Comparison of ENCODE assay signal across 15 cellular contexts in the genomic region with DNA sequence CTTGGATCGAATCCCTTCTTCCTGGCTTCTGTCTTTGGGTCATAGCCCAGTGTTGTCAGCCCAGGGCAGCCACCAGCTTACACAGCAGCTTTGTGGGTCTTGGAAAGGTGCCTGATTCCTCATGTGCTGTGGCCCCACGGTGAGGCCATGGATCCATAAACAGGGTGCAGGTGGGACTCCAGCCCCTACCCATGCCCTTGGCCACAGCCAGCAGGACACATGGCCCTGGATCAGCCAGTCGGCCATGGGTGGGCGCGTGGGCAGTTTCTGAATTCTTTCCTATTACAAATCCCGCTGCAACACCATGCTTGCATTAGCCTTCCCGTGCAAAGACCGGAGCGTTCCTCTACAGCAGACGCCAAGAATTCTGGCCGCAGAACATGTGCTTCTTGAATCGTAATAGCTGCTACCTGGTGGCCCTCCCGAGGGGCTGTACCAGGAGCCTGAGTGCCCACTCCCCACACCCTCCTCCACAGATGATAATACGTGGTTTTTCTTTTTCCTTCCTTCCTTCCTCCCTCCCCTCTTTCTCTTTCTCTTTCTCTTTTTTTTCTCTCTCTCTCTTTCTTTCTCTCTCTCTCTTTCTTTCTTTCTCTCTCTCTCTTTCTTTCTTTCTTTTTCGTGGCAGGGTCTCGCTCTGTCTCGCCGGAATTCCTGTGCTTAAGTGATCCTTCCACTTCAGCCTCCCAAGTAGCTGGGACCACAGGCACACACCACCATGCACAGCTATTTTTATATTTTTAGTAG.
A peak's percentile ranks its signal among the peaks of the same experiment; 100 is the strongest.
DNase-seq lines count a peak whose midpoint lies in the region; ATAC-seq and TF ChIP-seq lines count a peak whose summit lies in the region.
"Had no signal": no experiment of that assay in that cellular context is flagged by ENCODE, and none has a peak within 500 bp of the region (broad histone marks: within the 10 kb centered on the region; RNA-seq: fewer than 3 reads in every experiment).

No MANE protein-coding gene starts in this region.

- ATAC-seq in GM21717 (IDR thresholded peaks at IDR 0.05; ENCODE audit: unreplicated experiment) (no peak), HG02623 (IDR thresholded peaks at IDR 0.05; ENCODE audit: unreplicated experiment) (no peak)

- peaks cover 0 to 22% (median 6%) of the 10 kb centered on the region in 5 donors for H3K27me3 ChIP-seq in subcutaneous abdominal adipose tissue (ENCODE audit: control insufficient read depth in 5 of 5, insufficient read depth in 4 of 5, low read length in 5 of 5)

- H3K9me3 ChIP-seq in subcutaneous abdominal adipose tissue (ENCODE audit: control insufficient read depth in 5 of 5, low read length in 5 of 5): peaks cover 0 to 3% (median 0%) of the 10 kb centered on the region in 5 donors
- H3K9me3 ChIP-seq: left ventricle myocardium inferior, suprapubic skin had no signal

- peaks cover 0 to 40% (median 29%) of the 10 kb centered on the region in 5 donors for H3K4me1 ChIP-seq in subcutaneous abdominal adipose tissue (ENCODE audit: control insufficient read depth in 5 of 5, insufficient read depth in 5 of 5, low read length in 5 of 5)

- H3K27ac ChIP-seq in VCaP (peak overlapping the region; percentile 19; the same call in 1 of the 2 replicates), subcutaneous abdominal adipose tissue (ENCODE audit: low read depth, low read length) (peak overlapping the region; percentile 46)
- H3K27ac ChIP-seq: left ventricle myocardium inferior, neural progenitor cell, suprapubic skin had no signal

- TF ChIP-seq CTCF in VCaP (conservative IDR thresholded peaks at IDR 0.05) (no peak), foreskin fibroblast (IDR thresholded peaks at IDR 0.05; ENCODE audit: low read depth, low read length) (no peak)

- DNase-seq in DMS53 (lab: John Stamatoyannopoulos, UW) (peak; percentile 25), DMS53 treated with DMSO at 0.1 percent for 48 hours (lab: John Stamatoyannopoulos, UW; ENCODE audit: unreplicated experiment) (no peak), foreskin fibroblast (peak; percentile 43 to 77)
- DNase-seq in NK-92 treated with Interleukin-12 subunit alpha and Interleukin-12 subunit beta, amount 100 ng/mL, for 24 hours (lab: John Stamatoyannopoulos, UW): no peak
- DNase-seq: 8988T; activated naive CD4-positive, alpha-beta T cell treated with Interleukin-2 at 50 U/mL for 16 hours; central memory CD4-positive, alpha-beta T cell; left ventricle myocardium inferior; small intestine had no signal

- H3K36me3 ChIP-seq in subcutaneous abdominal adipose tissue (ENCODE audit: control insufficient read depth in 5 of 5, insufficient read depth in 5 of 5, low read length in 5 of 5): no peaks in the 10 kb centered on the region
- H3K36me3 ChIP-seq: left ventricle myocardium inferior, neural progenitor cell, suprapubic skin had no signal

- H3K9ac ChIP-seq in subcutaneous abdominal adipose tissue (ENCODE audit: low read length in 5 of 5): peak overlapping the region in 1 of 5 donors; percentile 3
- H3K9ac ChIP-seq: neural progenitor cell had no signal

- H3K4me3 ChIP-seq in foreskin fibroblast (ENCODE audit: low read depth in 1 of 2, low read length in 2 of 2) (peak overlapping the region; percentile 5 to 48), subcutaneous abdominal adipose tissue (ENCODE audit: low read depth in 1 of 5, low read length in 5 of 5) (peak overlapping the region in 3 of 5 donors; percentile 3 to 18 (median 17))
- H3K4me3 ChIP-seq: left ventricle myocardium inferior, neural progenitor cell, suprapubic skin had no signal

Comparison
In these comparisons a context has a peak if more than half of its experiments do, and no peak if none do; other contexts are left out.
1. DNase-seq: peak in DMS53 (single experiment) and foreskin fibroblast (2 of 2); none in DMS53 treated with DMSO at 0.1 percent for 48 hours (single experiment) and NK-92 treated with Interleukin-12 subunit alpha and Interleukin-12 subunit beta, amount 100 ng/mL, for 24 hours (single experiment).